ENCODE assay signal across 8 cellular contexts in genomic region chr10:69045441-69046300, GRCh38. TPM values are rescaled to one million over a fixed set of nuclear protein-coding genes. Genes with fewer than 3 reads are reported as not detected.
DNase-seq lines count a peak whose midpoint lies in the region; ATAC-seq and TF ChIP-seq lines count a peak whose summit lies in the region.

No MANE protein-coding gene starts in this region.

- no peaks in the 10 kb centered on the region for H3K79me1 ChIP-seq in mesenchymal stem cell (replicated peaks; ENCODE audit: low read length, poor library complexity, severe bottlenecking)

- TF ChIP-seq POLR2A in sigmoid colon (IDR thresholded peaks at IDR 0.05), result no peak

- intact Hi-C loops in sigmoid colon (cut with DNase I), result no loop called here

- no peak overlapping the region for H3K4ac ChIP-seq in mesenchymal stem cell (ENCODE audit: low read depth in 1 of 2, low read length in 2 of 2)

- H3K4me3 ChIP-seq in HL-60 (replicated peaks; ENCODE audit: insufficient read depth, low read length) (no peak overlapping the region), mesenchymal stem cell (ENCODE audit: insufficient read depth in 1 of 2, low read depth in 1 of 2, low read length in 2 of 2) (no peak overlapping the region), sigmoid colon (no peak overlapping the region)

- H3K4me1 ChIP-seq in mesenchymal stem cell (ENCODE audit: control insufficient read depth, insufficient read depth, low read depth, low read length) (peaks cover 4% of the 10 kb centered on the region), sigmoid colon (no peaks in the 10 kb centered on the region)

- no peak overlapping the region for H2BK5ac ChIP-seq in mesenchymal stem cell (ENCODE audit: low read depth, low read length, poor library complexity, severe bottlenecking)

- H3K36me3 ChIP-seq in mesenchymal stem cell (ENCODE audit: control insufficient read depth in 1 of 2, insufficient read depth in 2 of 2, low read depth in 1 of 2, low read length in 2 of 2) (no peaks in the 10 kb centered on the region), sigmoid colon (no peaks in the 10 kb centered on the region)

- H3K23ac ChIP-seq in mesenchymal stem cell (ENCODE audit: low read length in 2 of 2), result no peak overlapping the region

- no peak overlapping the region for H3K9ac ChIP-seq in mesenchymal stem cell (ENCODE audit: low read length)

- peak overlapping the region; percentile 49 for H2AK5ac ChIP-seq in mesenchymal stem cell (ENCODE audit: low read length, severe bottlenecking)

- peak overlapping the region in 1 of 2 experiments; percentile 31 for H3K14ac ChIP-seq in mesenchymal stem cell (ENCODE audit: low read length in 2 of 2)

- H2BK12ac ChIP-seq in mesenchymal stem cell (ENCODE audit: low read length in 2 of 2), result peak overlapping the region in 1 of 2 experiments; percentile 37

- no peak overlapping the region for H2BK120ac ChIP-seq in mesenchymal stem cell (ENCODE audit: low read depth, low read length)

- no peak for TF ChIP-seq CTCF in GM10266 (IDR thresholded peaks at IDR 0.05; ENCODE audit: control insufficient read depth, insufficient read depth, low read depth, missing control alignments)
- TF ChIP-seq CTCF in HL-60 (IDR thresholded peaks at IDR 0.05; ENCODE audit: insufficient read depth, low read length), result no peak
- TF ChIP-seq CTCF in sigmoid colon (IDR thresholded peaks at IDR 0.05), result no peak

- H3K9me3 ChIP-seq in mesenchymal stem cell (ENCODE audit: control insufficient read depth, low read length), result no peaks in the 10 kb centered on the region
- H3K9me3 ChIP-seq in sigmoid colon, result no peaks in the 10 kb centered on the region

- DNase-seq in GM10266 (ENCODE audit: extremely low spot score) (peak; percentile 69), HL-60 (ENCODE audit: low read depth in 1 of 2, low spot score in 1 of 2) (peak; percentile 96 to 98), mesenchymal stem cell (peak; percentile 79), amniotic stem cell (lab: John Stamatoyannopoulos, UW) (no peak), LoVo (ENCODE audit: low spot score) (no peak), sigmoid colon (no peak)
- peak; percentile 59 to 61 for DNase-seq in activated T-cell treated with anti-CD3 and anti-CD28 coated beads, Interleukin-2, amount 50 U/mL, for 48 hours

- 78% methylated on average over 6 of the region's 6 CpGs for WGBS in mesenchymal stem cell
- 62 to 72% methylated on average over 6 of the region's 6 CpGs for WGBS in sigmoid colon, 2 donors

- H2BK15ac ChIP-seq in mesenchymal stem cell (ENCODE audit: low read depth, poor library complexity, severe bottlenecking), result no peak overlapping the region

- peak; percentile 53 for ATAC-seq in GM21381 (IDR thresholded peaks at IDR 0.05; ENCODE audit: unreplicated experiment)

- H3K4me2 ChIP-seq in mesenchymal stem cell (ENCODE audit: low read length, poor library complexity, severe bottlenecking), result no peak overlapping the region

- no peak overlapping the region for H3K18ac ChIP-seq in mesenchymal stem cell (ENCODE audit: low read depth in 1 of 2, low read length in 2 of 2)

- H4K91ac ChIP-seq in mesenchymal stem cell (ENCODE audit: low read length), result no peak overlapping the region

- H3K27me3 ChIP-seq in HL-60 (ENCODE audit: insufficient read depth, poor library complexity, severe bottlenecking) (no peaks in the 10 kb centered on the region), mesenchymal stem cell (ENCODE audit: control insufficient read depth in 1 of 2, insufficient read depth in 1 of 2, low read length in 2 of 2) (no peaks in the 10 kb centered on the region), sigmoid colon (no peaks in the 10 kb centered on the region)

- peak in 1 of 4 donors; percentile 11 for TF ChIP-seq EP300 in sigmoid colon (IDR thresholded peaks at IDR 0.05)

- peak overlapping the region; percentile 30 for H4K8ac ChIP-seq in mesenchymal stem cell (ENCODE audit: low read length)

- H3K27ac ChIP-seq in HL-60 (replicated peaks) (peak overlapping the region; percentile 97), mesenchymal stem cell (ENCODE audit: low read length, poor library complexity, severe bottlenecking) (no peak overlapping the region), sigmoid colon (peak overlapping the region in 1 of 4 donors; percentile 52)

- no peak overlapping the region for H2AFZ ChIP-seq in mesenchymal stem cell (ENCODE audit: low read depth, low read length)

RNA-seq across cellular contexts. Expression of gene SRGN, which starts 42.2 kb away (rescaled TPM):
- 1.1 TPM for polyA plus RNA-seq in mesenchymal stem cell (2013, experiment 1 of 2)
- 1.1 TPM for polyA plus RNA-seq in mesenchymal stem cell (2013, experiment 2 of 2)
- total RNA-seq in sigmoid colon, result 10 to 100 TPM; 45.7 to 93.1 (median 81.6) TPM
- 100 to 1,000 TPM in 2 of 3 donors, 10 to 100 TPM in 1; 28.2 to 140 (median 124) TPM for polyA plus RNA-seq in sigmoid colon

RNA-seq across cellular contexts. Expression of gene KIFBP, which starts 57.1 kb away (rescaled TPM):
- polyA plus RNA-seq in mesenchymal stem cell (2013, experiment 1 of 2), result 29.5 TPM
- 31.7 TPM for polyA plus RNA-seq in mesenchymal stem cell (2013, experiment 2 of 2)
- total RNA-seq in sigmoid colon, result 10 to 100 TPM; 21.0 to 34.6 (median 23.8) TPM
- 10 to 100 TPM; 12.2 to 16.6 (median 13.8) TPM for polyA plus RNA-seq in sigmoid colon

Comparison
In these comparisons a context has a peak if more than half of its experiments do, and no peak if none do; other contexts are left out.
1. DNase-seq: peak in GM10266 (single experiment), HL-60 (2 of 2), activated T-cell treated with anti-CD3 and anti-CD28 coated beads, Interleukin-2, amount 50 U/mL, for 48 hours (2 of 2) and mesenchymal stem cell (single experiment); none in amniotic stem cell (single experiment), LoVo (single experiment) and sigmoid colon (single experiment).